ENCODE assay signal across 16 cellular contexts in genomic region chr19:16561382-16561781, GRCh38. TPM values are rescaled to one million over a fixed set of nuclear protein-coding genes. Genes with fewer than 3 reads are reported as not detected.
DNase-seq lines count a peak whose midpoint lies in the region; ATAC-seq and TF ChIP-seq lines count a peak whose summit lies in the region.
"Had no signal": no experiment of that assay in that cellular context is flagged by ENCODE, and none has a peak within 500 bp of the region (broad histone marks: within the 10 kb centered on the region; RNA-seq: fewer than 3 reads in every experiment).

No MANE protein-coding gene starts in this region.

- H3K4me1 ChIP-seq in right atrium auricular region = no peaks in the 10 kb centered on the region
- H3K4me1 ChIP-seq in uterus = no peaks in the 10 kb centered on the region
- H3K4me1 ChIP-seq: neural progenitor cell had no signal

- H3K9me3 ChIP-seq in right atrium auricular region (no peaks in the 10 kb centered on the region), uterus (no peaks in the 10 kb centered on the region)
- H3K9me3 ChIP-seq: Peyer's patch had no signal

- H3K27ac ChIP-seq in right atrium auricular region = no peak overlapping the region
- no peak overlapping the region for H3K27ac ChIP-seq in uterus
- H3K27ac ChIP-seq: neural progenitor cell, Peyer's patch, skin epidermis had no signal

- intact Hi-C loops in uterus (cut with DNase I; ENCODE audit: low total_unique reads) = no loop called here

- in situ Hi-C loops in G401 (cut with HindIII; ENCODE audit: low sequenced_read_pairs) = no loop called here

- no peak for TF ChIP-seq POLR2A in uterus (IDR thresholded peaks at IDR 0.05)

- TF ChIP-seq CTCF in right atrium auricular region (IDR thresholded peaks at IDR 0.05) (no peak), uterus (IDR thresholded peaks at IDR 0.05) (no peak)

- peaks cover 52% of the 10 kb centered on the region for H3K36me3 ChIP-seq in right atrium auricular region
- H3K36me3 ChIP-seq in uterus = no peaks in the 10 kb centered on the region
- H3K36me3 ChIP-seq: neural progenitor cell had no signal

- no peaks in the 10 kb centered on the region for H3K27me3 ChIP-seq in right atrium auricular region
- H3K27me3 ChIP-seq in uterus = no peaks in the 10 kb centered on the region
- H3K27me3 ChIP-seq: neural progenitor cell, Peyer's patch had no signal

- H3K4me3 ChIP-seq in right atrium auricular region (no peak overlapping the region), uterus (no peak overlapping the region)
- H3K4me3 ChIP-seq: neural progenitor cell, Peyer's patch, skin epidermis had no signal

- DNase-seq in Ammon's horn (ENCODE audit: low spot score) (peak; percentile 53), G401 (ENCODE audit: low spot score) (peak; percentile 88), cerebellum (ENCODE audit: low spot score) (peak; percentile 80), occipital lobe (lab: John Stamatoyannopoulos, UW) (peak; percentile 20), right atrium auricular region (ENCODE audit: low spot score) (no peak), NCI-H1930 (lab: John Stamatoyannopoulos, UW) (no peak), uterus (no peak)
- DNase-seq: activated CD4-positive, CD25-positive, alpha-beta regulatory T cell treated with anti-CD3 and anti-CD28 coated beads, Interleukin-2, amount 50 U/mL, for 72 hours; activated T-cell treated with anti-CD3 and anti-CD28 coated beads, Interleukin-2, amount 50 U/mL, for 24 hours; kidney; NCI-H1105; NCI-H524 treated with DMSO at 0.1 percent for 48 hours; Peyer's patch had no signal

- no peak for ATAC-seq in HG03354 (IDR thresholded peaks at IDR 0.05; ENCODE audit: poor library complexity, severe bottlenecking, unreplicated experiment)

RNA-seq across cellular contexts. Expression of gene SLC35E1, which starts 10.8 kb away (rescaled TPM):
- 25.0 and 25.7 TPM in 2 replicates for total RNA-seq in G401 (2014; rRNA removed; shearing (Covaris generic))
- total RNA-seq in cerebellum = 29.9 TPM
- 25.3 TPM for total RNA-seq in occipital lobe
- 10 to 100 TPM; 27.5 to 34.9 TPM for total RNA-seq in right atrium auricular region
- total RNA-seq in uterus = 10 to 100 TPM; 10.2 to 39.8 (median 19.8) TPM

RNA-seq across cellular contexts. Expression of gene CHERP, which starts 19.1 kb away (rescaled TPM):
- total RNA-seq in G401 (2014; rRNA removed; shearing (Covaris generic)) = 3.3 and 4.6 TPM in 2 replicates
- total RNA-seq in cerebellum (12.8 TPM), occipital lobe (4.4 TPM), right atrium auricular region (1 to 10 TPM; 4.3 to 8.0 TPM), uterus (10 to 100 TPM in 1 of 4 donors, 1 to 10 TPM in 3; 1.8 to 47.9 (median 7.8) TPM)

Comparison
In these comparisons a context has a peak if more than half of its experiments do, and no peak if none do; other contexts are left out.
1. DNase-seq: peak in Ammon's horn (single experiment), G401 (single experiment), cerebellum (single experiment) and occipital lobe (single experiment); none in right atrium auricular region (single experiment), NCI-H1930 (0 of 2) and uterus (0 of 2).